12 cellular contexts compared by ENCODE assay signal in the genomic region with DNA sequence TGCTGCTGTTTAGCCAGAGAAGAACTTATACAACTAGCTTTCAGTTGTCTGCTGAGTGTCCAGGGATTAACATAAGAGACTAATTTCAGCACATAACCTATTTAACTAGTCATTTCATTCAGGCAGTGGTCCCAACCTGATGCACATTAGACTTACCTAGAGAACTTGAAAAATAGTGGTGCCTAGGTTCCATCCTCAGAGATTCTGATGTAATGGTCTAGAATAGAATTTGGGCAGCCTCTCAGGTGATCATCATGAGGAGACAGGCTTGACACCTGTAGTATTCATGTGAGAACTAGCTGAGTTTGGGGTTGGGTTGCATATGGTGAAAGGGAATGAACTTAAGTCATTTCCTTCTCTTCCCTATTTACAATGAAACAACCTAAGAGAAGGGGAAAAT. TPM values are rescaled to one million over a fixed set of nuclear protein-coding genes. Genes with fewer than 3 reads are reported as not detected.
A peak's percentile ranks its signal among the peaks of the same experiment; 100 is the strongest.
DNase-seq lines count a peak whose midpoint lies in the region; ATAC-seq and TF ChIP-seq lines count a peak whose summit lies in the region.
"Had no signal": no experiment of that assay in that cellular context is flagged by ENCODE, and none has a peak within 500 bp of the region (broad histone marks: within the 10 kb centered on the region; RNA-seq: fewer than 3 reads in every experiment).

No MANE protein-coding gene starts in this region.

- H3K9me2 ChIP-seq in GM23338 (ENCODE audit: insufficient read depth) = no peaks in the 10 kb centered on the region

- H3K4me3 ChIP-seq in CD8-positive, alpha-beta memory T cell (ENCODE audit: low read length) = no peak overlapping the region
- H3K4me3 ChIP-seq in body of pancreas (no peak overlapping the region), GM23338 (no peak overlapping the region)

- no peak overlapping the region for H2AFZ ChIP-seq in GM23338

- CTCF ChIA-PET in CD8-positive, alpha-beta memory T cell (lab: Charles Lee) = no interaction called here

- H3K9me3 Mint-ChIP-seq in CD8-positive, alpha-beta memory T cell = peaks cover 0 to 6% (median 3%) of the 10 kb centered on the region in 5 donors
- peaks cover 11% of the 10 kb centered on the region for H3K9me3 Mint-ChIP-seq in GM23338

- in situ Hi-C loops in GM13977 (cut with MboI; ENCODE audit: low pct_unique_long_range_greater_than_20kb, low sequenced_read_pairs, unreplicated experiment) = no loop called here

- H3K4me2 ChIP-seq in GM23338 = no peak overlapping the region

- H3K36me3 Mint-ChIP-seq in CD8-positive, alpha-beta memory T cell = peaks cover 15 to 44% (median 15%) of the 10 kb centered on the region in 3 donors
- H3K36me3 Mint-ChIP-seq in GM23338 (ENCODE audit: low read depth) = peaks cover 21% of the 10 kb centered on the region; the same call in 2 of the 3 replicates

- no peaks in the 10 kb centered on the region for H3F3A ChIP-seq in GM23338 (replicated peaks; ENCODE audit: low read depth)

- POLR2A ChIA-PET in CD8-positive, alpha-beta memory T cell (lab: Charles Lee) = no interaction called here

- H3K79me2 ChIP-seq in GM23338 (replicated peaks; ENCODE audit: insufficient read depth) = peaks cover 36% of the 10 kb centered on the region

- TF ChIP-seq CTCF in body of pancreas (IDR thresholded peaks at IDR 0.05) (no peak), GM23338 (conservative IDR thresholded peaks at IDR 0.05; ENCODE audit: low read depth in 2 of 2) (no peak), GM13977 (IDR thresholded peaks at IDR 0.05; ENCODE audit: extremely low read depth, insufficient read depth, missing control alignments) (no peak)

- H3K4me3 Mint-ChIP-seq in CD8-positive, alpha-beta memory T cell = no peak overlapping the region
- H3K4me3 Mint-ChIP-seq in GM23338 = no peak overlapping the region

- no peaks in the 10 kb centered on the region for H3K4me1 ChIP-seq in CD8-positive, alpha-beta memory T cell (ENCODE audit: insufficient read depth, low read length)
- H3K4me1 ChIP-seq in body of pancreas (no peaks in the 10 kb centered on the region), GM23338 (ENCODE audit: insufficient read depth) (peaks cover 4% of the 10 kb centered on the region; the same call in 1 of the 2 replicates)

- TF ChIP-seq POLR2A in body of pancreas (IDR thresholded peaks at IDR 0.05) = no peak

- no peak for DNase-seq in CD8-positive, alpha-beta memory T cell
- DNase-seq in SIG-M5 (lab: John Stamatoyannopoulos, UW) = no peak
- DNase-seq in body of pancreas = no peak
- DNase-seq in GM23338 (ENCODE audit: low spot score) = no peak
- no peak for DNase-seq in GM13977 (ENCODE audit: low spot score)
- DNase-seq: activated T-cell treated with anti-CD3 and anti-CD28 coated beads, Interleukin-2, amount 50 U/mL, for 48 hours; left colon; T-helper 2 cell had no signal

- ATAC-seq in GM19043 (IDR thresholded peaks at IDR 0.05; ENCODE audit: low read depth, unreplicated experiment) = peak; percentile 22
- peak; percentile 35 for ATAC-seq in HG02642 (IDR thresholded peaks at IDR 0.05; ENCODE audit: poor library complexity, unreplicated experiment)
- peak; percentile 29 for ATAC-seq in HG03442 (IDR thresholded peaks at IDR 0.05; ENCODE audit: unreplicated experiment)
- no peak for ATAC-seq in body of pancreas
- no peak for ATAC-seq in GM23338

- H3K4me1 Mint-ChIP-seq in CD8-positive, alpha-beta memory T cell = peaks cover 39 to 69% (median 61%) of the 10 kb centered on the region in 3 donors
- H3K4me1 Mint-ChIP-seq in GM23338 = no peaks in the 10 kb centered on the region

- H3K36me3 ChIP-seq in CD8-positive, alpha-beta memory T cell (ENCODE audit: insufficient read depth, low read length) = peaks cover 12% of the 10 kb centered on the region
- H3K36me3 ChIP-seq in body of pancreas (replicated peaks in 1 of 2; ENCODE audit: insufficient read depth in 1 of 2, low read depth in 2 of 2) (no peaks in the 10 kb centered on the region), GM23338 (ENCODE audit: insufficient read depth) (0 out of 2 replicates have a peak, but pooled peaks cover 3% of the 10 kb centered on the region)

- H3K27me3 Mint-ChIP-seq in CD8-positive, alpha-beta memory T cell = no peaks in the 10 kb centered on the region
- H3K27me3 Mint-ChIP-seq in GM23338 (ENCODE audit: insufficient read depth, low read depth, poor library complexity) = no peaks in the 10 kb centered on the region

- intact Hi-C loops in body of pancreas (cut with DNase I) = no loop called here

- H3K27me3 ChIP-seq in CD8-positive, alpha-beta memory T cell (ENCODE audit: insufficient read depth, low read length, poor library complexity, severe bottlenecking) = no peaks in the 10 kb centered on the region
- H3K27me3 ChIP-seq in body of pancreas (no peaks in the 10 kb centered on the region), GM23338 (ENCODE audit: insufficient read depth) (no peaks in the 10 kb centered on the region)
- H3K27me3 ChIP-seq: neutrophil had no signal

- H4K20me1 ChIP-seq in GM23338 (replicated peaks; ENCODE audit: insufficient read depth) = peaks cover 3% of the 10 kb centered on the region

- H3K27ac ChIP-seq in CD8-positive, alpha-beta memory T cell (ENCODE audit: low read depth, low read length) = no peak overlapping the region
- no peak overlapping the region for H3K27ac ChIP-seq in body of pancreas
- no peak overlapping the region for H3K27ac ChIP-seq in GM23338 (ENCODE audit: low read depth)
- H3K27ac ChIP-seq: neutrophil had no signal

- no peaks in the 10 kb centered on the region for H3K9me3 ChIP-seq in CD8-positive, alpha-beta memory T cell (ENCODE audit: low read length)
- H3K9me3 ChIP-seq in body of pancreas = no peaks in the 10 kb centered on the region
- H3K9me3 ChIP-seq: neutrophil had no signal

- H3K27ac Mint-ChIP-seq in CD8-positive, alpha-beta memory T cell = peak overlapping the region in 5 of 8 donors; percentile 20 to 47 (median 32)
- H3K27ac Mint-ChIP-seq in GM23338 = no peak overlapping the region

TF ChIP-seq in GM23338, 12 proteins besides CTCF, POLR2A, EP300 and RAD21 (continues in another document):
- TF ChIP-seq ZNF331 (CRISPR knock-in tag; IDR thresholded peaks at IDR 0.05; ENCODE audit: low read depth) (no peak), NANOG (IDR thresholded peaks at IDR 0.05; ENCODE audit: borderline replicate concordance) (no peak), EZH2phosphoT487 (IDR thresholded peaks at IDR 0.05; ENCODE audit: unreplicated experiment) (no peak)

RNA-seq across cellular contexts. Expression of gene CNST, which starts 24.8 kb away (rescaled TPM):
- total RNA-seq in CD8-positive, alpha-beta memory T cell = 10 to 100 TPM; 29.6 to 31.3 TPM
- polyA plus RNA-seq in CD8-positive, alpha-beta memory T cell = 39.4 TPM
- total RNA-seq in body of pancreas = 10 to 100 TPM; 10.9 to 12.2 TPM
- 17.2 and 17.6 TPM in 2 replicates for total RNA-seq in GM23338 (2014; rRNA removed; shearing (Covaris generic))
- 8.1 and 8.9 TPM in 2 replicates for polyA plus RNA-seq in GM23338 (2016; fragmentation: Nextera tagmentation; extraction: Ambion mirVana)

RNA-seq across cellular contexts. Expression of gene TFB2M, which starts 25.0 kb away (rescaled TPM):
- total RNA-seq in CD8-positive, alpha-beta memory T cell = 10 to 100 TPM; 31.9 to 32.9 TPM
- 16.7 TPM for polyA plus RNA-seq in CD8-positive, alpha-beta memory T cell
- total RNA-seq in body of pancreas = 1 to 10 TPM; 2.3 to 8.3 TPM
- total RNA-seq in GM23338 (2014; rRNA removed; shearing (Covaris generic)) = 24.9 and 25.2 TPM in 2 replicates
- 11.2 and 18.7 TPM in 2 replicates for polyA plus RNA-seq in GM23338 (2016; fragmentation: Nextera tagmentation; extraction: Ambion mirVana)

Comparison
In these comparisons a context has a peak if more than half of its experiments do, and no peak if none do; other contexts are left out.
1. ATAC-seq: peak in GM19043 (single experiment), HG02642 (single experiment) and HG03442 (single experiment); none in body of pancreas (single experiment) and GM23338 (single experiment).